ENCODE assay signal across 28 cellular contexts in genomic region chr6:75318900-75319299, GRCh38.
"Had no signal": no experiment of that assay in that cellular context is flagged by ENCODE, and none has a peak within 500 bp of the region (broad histone marks: within the 10 kb centered on the region; RNA-seq: fewer than 3 reads in every experiment).

No MANE protein-coding gene starts in this region.

- H3K4me3 Mint-ChIP-seq: nephron; neural progenitor cell; stimulated activated effector memory CD8-positive, alpha-beta T cell treated with anti-CD3 and anti-CD28 coated beads, Interleukin-12 subunit alpha, Interleukin-12 subunit beta, amount 100 ng/mL, for 72 hours; stimulated activated naive B cell treated with anti-CD40 and anti-IgM and Interleukin-4, amounts not matched to agents 10 μg/mL and 1 μg/mL and 100 μg/mL, for 72 hours; stimulated activated naive CD8-positive, alpha-beta T cell treated with anti-CD3 and anti-CD28 coated beads, Interleukin-15, Interleukin-2, amounts not matched to agents 100 ng/mL and 50 ng/mL, for 24 hours had no signal

- H3K9me3 Mint-ChIP-seq: nephron; stimulated activated effector memory CD8-positive, alpha-beta T cell treated with anti-CD3 and anti-CD28 coated beads, Interleukin-12 subunit alpha, Interleukin-12 subunit beta, amount 100 ng/mL, for 72 hours; stimulated activated naive B cell treated with anti-CD40 and anti-IgM and Interleukin-4, amounts not matched to agents 10 μg/mL and 1 μg/mL and 100 μg/mL, for 72 hours; stimulated activated naive CD8-positive, alpha-beta T cell treated with anti-CD3 and anti-CD28 coated beads, Interleukin-15, Interleukin-2, amounts not matched to agents 100 ng/mL and 50 ng/mL, for 24 hours had no signal

- ATAC-seq: psoas muscle; right lobe of liver; stimulated activated effector memory CD8-positive, alpha-beta T cell treated with anti-CD3 and anti-CD28 coated beads, Interleukin-12 subunit alpha, Interleukin-12 subunit beta, amount 100 ng/mL, for 72 hours; stimulated activated naive B cell treated with anti-CD40 and anti-IgM and Interleukin-4, amounts not matched to agents 10 μg/mL and 1 μg/mL and 100 μg/mL, for 72 hours had no signal

- H3K9ac ChIP-seq: neural progenitor cell, parathyroid adenoma had no signal

- H3K4me1 Mint-ChIP-seq: stimulated activated effector memory CD8-positive, alpha-beta T cell treated with anti-CD3 and anti-CD28 coated beads, Interleukin-12 subunit alpha, Interleukin-12 subunit beta, amount 100 ng/mL, for 72 hours; stimulated activated naive B cell treated with anti-CD40 and anti-IgM and Interleukin-4, amounts not matched to agents 10 μg/mL and 1 μg/mL and 100 μg/mL, for 72 hours had no signal

- H3K4me1 ChIP-seq: neural progenitor cell, parathyroid adenoma, psoas muscle, right lobe of liver, thyroid gland, upper lobe of left lung, vagina had no signal

- H3K4me3 ChIP-seq: neural progenitor cell, ovary, psoas muscle, right lobe of liver, sigmoid colon, stomach, thoracic aorta, thyroid gland, tibial nerve, upper lobe of left lung, vagina had no signal

- H3K27me3 ChIP-seq: neural progenitor cell, ovary, right lobe of liver, sigmoid colon, stomach, thyroid gland, tibial nerve, upper lobe of left lung, vagina had no signal

- H3K27ac ChIP-seq: neural progenitor cell, ovary, parathyroid adenoma, psoas muscle, right lobe of liver, sigmoid colon, stomach, thyroid gland, tibial nerve, upper lobe of left lung, vagina had no signal

- H3K9me3 ChIP-seq: ovary, psoas muscle, right lobe of liver, sigmoid colon, stomach, thoracic aorta, thyroid gland, tibial nerve, upper lobe of left lung, vagina had no signal

- H2AFZ ChIP-seq: neural progenitor cell, parathyroid adenoma had no signal

- H3K79me2 ChIP-seq: parathyroid adenoma had no signal

- H3K4me2 ChIP-seq: neural progenitor cell had no signal

- H3K36me3 Mint-ChIP-seq: stimulated activated effector memory CD8-positive, alpha-beta T cell treated with anti-CD3 and anti-CD28 coated beads, Interleukin-12 subunit alpha, Interleukin-12 subunit beta, amount 100 ng/mL, for 72 hours; stimulated activated naive B cell treated with anti-CD40 and anti-IgM and Interleukin-4, amounts not matched to agents 10 μg/mL and 1 μg/mL and 100 μg/mL, for 72 hours had no signal

- H3K27ac Mint-ChIP-seq: neural progenitor cell; progenitor cell of endocrine pancreas; stimulated activated effector memory CD8-positive, alpha-beta T cell treated with anti-CD3 and anti-CD28 coated beads, Interleukin-12 subunit alpha, Interleukin-12 subunit beta, amount 100 ng/mL, for 72 hours; stimulated activated naive B cell treated with anti-CD40 and anti-IgM and Interleukin-4, amounts not matched to agents 10 μg/mL and 1 μg/mL and 100 μg/mL, for 72 hours; stimulated activated naive CD8-positive, alpha-beta T cell treated with anti-CD3 and anti-CD28 coated beads, Interleukin-15, Interleukin-2, amounts not matched to agents 100 ng/mL and 50 ng/mL, for 24 hours had no signal

- FAIRE-seq: small intestine, urothelium cell line had no signal

- DNase-seq: occipital lobe; ovary; posterior cingulate gyrus; psoas muscle; right cardiac atrium; right lobe of liver; sigmoid colon; small intestine; stimulated activated CD4-positive, alpha-beta T cell treated with anti-CD3 and anti-CD28 coated beads, Interleukin-15, amount 100 ng/mL, for 24 hours; stimulated activated CD4-positive, alpha-beta T cell treated with anti-CD3 and anti-CD28 coated beads, Interleukin-2, amount 100 ng/mL, for 24 hours; stimulated activated CD4-positive, alpha-beta T cell treated with anti-CD3 and anti-CD28 coated beads, Interleukin-2, amount 100 ng/mL, for 48 hours; stimulated activated CD4-positive, alpha-beta T cell treated with anti-CD3 and anti-CD28 coated beads, Interleukin-4, amount 100 ng/mL, for 24 hours; stimulated activated naive B cell treated with anti-CD40 and anti-IgM and Interleukin-4, amounts not matched to agents 10 μg/mL and 1 μg/mL and 100 μg/mL, for 72 hours; stimulated activated naive CD4-positive, alpha-beta T cell treated with Interleukin-2 at 50 U/mL for 16 hours; stomach; thyroid gland; trophoblast cell had no signal

- H3K36me3 ChIP-seq: ovary, right lobe of liver, sigmoid colon, stomach, thoracic aorta, thyroid gland, tibial nerve, upper lobe of left lung, vagina had no signal
